ENCODE assay signal across 11 cellular contexts in the genomic region with DNA sequence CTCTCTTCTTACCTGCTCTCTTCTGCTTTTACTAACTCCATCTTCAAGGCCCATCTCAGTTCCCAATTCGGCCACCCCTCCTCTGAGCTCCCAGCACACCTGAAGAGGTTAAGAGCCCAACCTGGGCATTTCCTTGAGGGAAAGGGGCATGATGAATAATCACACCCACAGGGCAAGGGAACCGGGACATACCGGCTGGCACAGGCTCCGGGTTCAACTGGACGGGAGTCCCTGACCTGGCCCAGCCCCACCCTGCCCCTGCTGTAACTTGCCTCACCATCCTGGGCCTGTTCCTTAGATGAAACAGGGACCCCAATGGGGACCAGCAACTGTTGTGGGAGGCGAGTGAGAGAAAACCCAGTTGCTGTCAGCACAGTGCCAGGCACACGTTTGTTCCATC. TPM values are rescaled to one million over a fixed set of nuclear protein-coding genes. Genes with fewer than 3 reads are reported as not detected.
DNase-seq lines count a peak whose midpoint lies in the region; ATAC-seq and TF ChIP-seq lines count a peak whose summit lies in the region.
"Had no signal": no experiment of that assay in that cellular context is flagged by ENCODE, and none has a peak within 500 bp of the region (broad histone marks: within the 10 kb centered on the region; RNA-seq: fewer than 3 reads in every experiment).

No MANE protein-coding gene starts in this region.

- WGBS in H9 (ENCODE audit: extremely low coverage, insufficient read length, low lambda C conversion rate), result no CpG with 5 or more reads among the region's 7 CpGs

- peaks cover 26 to 68% of the 10 kb centered on the region in 2 experiments for H3K4me1 Mint-ChIP-seq in H9
- H3K4me1 Mint-ChIP-seq in central memory CD8-positive, alpha-beta T cell, result peaks cover 19% of the 10 kb centered on the region

- no peak overlapping the region for H3K4ac ChIP-seq in H9 (ENCODE audit: low read depth, low read length)

- DNase-seq in H9 (no peak), osteoblast (ENCODE audit: insufficient read length, low spot score, missing footprints) (peak; percentile 30), iPS-NIHi7 (ENCODE audit: extremely low spot score) (no peak), BE2C (no peak), NAMALWA (ENCODE audit: low spot score) (no peak), DMS 273 (lab: John Stamatoyannopoulos, UW; ENCODE audit: unreplicated experiment) (no peak)
- no peak for DNase-seq in central memory CD8-positive, alpha-beta T cell (ENCODE audit: low spot score in 2 of 2)
- DNase-seq: cerebellar nuclear complex, nephron progenitor cell had no signal

- H3K27me3 ChIP-seq in BLaER1, result no peaks in the 10 kb centered on the region
- no peaks in the 10 kb centered on the region for H3K27me3 ChIP-seq in H9 (ENCODE audit: insufficient read depth, low read length)
- H3K27me3 ChIP-seq in osteoblast (ENCODE audit: insufficient read depth, low read length), result no peaks in the 10 kb centered on the region
- H3K27me3 ChIP-seq in BE2C, result no peaks in the 10 kb centered on the region

- peaks cover under 1% of the 10 kb centered on the region for H3K79me1 ChIP-seq in H9 (ENCODE audit: insufficient read depth, low read depth, low read length, poor library complexity, severe bottlenecking)

- no peak overlapping the region for H4K91ac ChIP-seq in H9 (ENCODE audit: insufficient read length, low read depth, low read length)

- H4K20me1 ChIP-seq in BLaER1, result peaks cover 11% of the 10 kb centered on the region
- H4K20me1 ChIP-seq in H9 (ENCODE audit: control insufficient read depth, insufficient read depth, insufficient read length), result no peaks in the 10 kb centered on the region
- H4K20me1 ChIP-seq in osteoblast (ENCODE audit: insufficient read depth, low read length), result peaks cover 9% of the 10 kb centered on the region

- H2BK120ac ChIP-seq in H9 (ENCODE audit: low read depth, low read length, poor library complexity, severe bottlenecking), result no peak overlapping the region

- H3K4me1 ChIP-seq in BLaER1 (peaks cover 98% of the 10 kb centered on the region), H9 (ENCODE audit: insufficient read depth, low read length) (peaks cover 2% of the 10 kb centered on the region; the same call in 1 of the 2 replicates), osteoblast (ENCODE audit: insufficient read depth, low read length) (peaks cover 8% of the 10 kb centered on the region), BE2C (peaks cover 64% of the 10 kb centered on the region)

- no peak overlapping the region for H3K4me3 Mint-ChIP-seq in H9
- H3K4me3 Mint-ChIP-seq in central memory CD8-positive, alpha-beta T cell, result peak overlapping the region; percentile 70
- H3K4me3 Mint-ChIP-seq: nephron progenitor cell had no signal

- H3K4me2 ChIP-seq in BLaER1 (peak overlapping the region; percentile 91), H9 (ENCODE audit: insufficient read depth, insufficient read length, low read length) (no peak overlapping the region), osteoblast (ENCODE audit: insufficient read depth, low read length) (peak overlapping the region; percentile 83)

- H2AFZ ChIP-seq in H9 (ENCODE audit: low read length) (no peak overlapping the region), osteoblast (ENCODE audit: low read length) (no peak overlapping the region)

- H3K56ac ChIP-seq in H9 (ENCODE audit: insufficient read length, low read depth, low read length), result no peak overlapping the region

- H3K18ac ChIP-seq in H9 (ENCODE audit: insufficient read length, low read depth, low read length), result no peak overlapping the region

- no peaks in the 10 kb centered on the region; the same call in 1 of the 2 replicates for H3K27me3 Mint-ChIP-seq in H9 (ENCODE audit: low read depth)
- H3K27me3 Mint-ChIP-seq in central memory CD8-positive, alpha-beta T cell, result no peaks in the 10 kb centered on the region

- no peak overlapping the region for H4K5ac ChIP-seq in H9 (ENCODE audit: insufficient read length, low read depth, low read length)

- H2BK20ac ChIP-seq in H9 (ENCODE audit: low read depth, low read length, poor library complexity, severe bottlenecking), result no peak overlapping the region

- H3K4me3 ChIP-seq in BLaER1 (peak overlapping the region; percentile 35), osteoblast (ENCODE audit: insufficient read depth, low read length) (peak overlapping the region; percentile 13), BE2C (ENCODE audit: low read depth, low read length) (no peak overlapping the region)

- H2BK5ac ChIP-seq in H9 (ENCODE audit: insufficient read length, low read length), result no peak overlapping the region

- no peaks in the 10 kb centered on the region for H3K36me3 ChIP-seq in BLaER1
- H3K36me3 ChIP-seq in osteoblast (ENCODE audit: insufficient read depth, low read length), result no peaks in the 10 kb centered on the region
- H3K36me3 ChIP-seq in BE2C, result peaks cover 17% of the 10 kb centered on the region

- H3K9ac ChIP-seq in BLaER1, result peak overlapping the region; percentile 59
- H3K9ac ChIP-seq in H9 (ENCODE audit: extremely low read depth, insufficient read length, low read length), result no peak overlapping the region

- no peaks in the 10 kb centered on the region for H3K9me3 Mint-ChIP-seq in H9
- no peaks in the 10 kb centered on the region for H3K9me3 Mint-ChIP-seq in central memory CD8-positive, alpha-beta T cell
- H3K9me3 Mint-ChIP-seq: nephron progenitor cell had no signal

- H2BK15ac ChIP-seq in H9 (ENCODE audit: low read depth, low read length), result no peak overlapping the region

- H2AK5ac ChIP-seq in H9 (ENCODE audit: insufficient read length, low read length), result no peak overlapping the region

- no peak overlapping the region for H2BK12ac ChIP-seq in H9 (ENCODE audit: insufficient read length, low read depth, low read length)

- H3T11ph ChIP-seq in H9 (ENCODE audit: low read length), result no peak overlapping the region

- peak overlapping the region; percentile 86 for H3K27ac ChIP-seq in BLaER1
- H3K27ac ChIP-seq in H9 (ENCODE audit: insufficient read length, low read depth, low read length), result no peak overlapping the region
- no peak overlapping the region for H3K27ac ChIP-seq in osteoblast (ENCODE audit: low read depth, low read length)

- H4K8ac ChIP-seq in H9 (replicated peaks; ENCODE audit: insufficient read length, low read depth, low read length), result no peak overlapping the region

- H3K9me3 ChIP-seq in BLaER1 (no peaks in the 10 kb centered on the region), H9 (ENCODE audit: control insufficient read depth, low read depth, low read length) (no peaks in the 10 kb centered on the region), osteoblast (ENCODE audit: low read depth, low read length) (no peaks in the 10 kb centered on the region), BE2C (no peaks in the 10 kb centered on the region)
- H3K9me3 ChIP-seq: Caco-2 had no signal

- H3K27ac Mint-ChIP-seq in H9, result peak overlapping the region in 2 of 3 experiments; percentile 16 to 96; a peak in 1 of 7 replicates
- H3K27ac Mint-ChIP-seq in central memory CD8-positive, alpha-beta T cell (ENCODE audit: low read depth), result peak overlapping the region; percentile 91
- H3K27ac Mint-ChIP-seq: nephron progenitor cell had no signal

- no peaks in the 10 kb centered on the region for H3K23me2 ChIP-seq in H9 (ENCODE audit: insufficient read length, low read depth, low read length, poor library complexity, severe bottlenecking)

- H3K23ac ChIP-seq in H9 (ENCODE audit: insufficient read length, low read depth, low read length), result no peak overlapping the region

- no peaks in the 10 kb centered on the region; a peak in 1 of 7 replicates for H3K36me3 Mint-ChIP-seq in H9 (ENCODE audit: insufficient read depth in 1 of 3, low read depth in 3 of 3)
- H3K36me3 Mint-ChIP-seq in central memory CD8-positive, alpha-beta T cell (ENCODE audit: insufficient read depth), result peaks cover 2% of the 10 kb centered on the region

- TF ChIP-seq CTCF in H9 (conservative IDR thresholded peaks at IDR 0.05), result no peak
- no peak for TF ChIP-seq CTCF in osteoblast (IDR thresholded peaks at IDR 0.05; ENCODE audit: extremely low read depth, low read depth, low read length)
- no peak for TF ChIP-seq CTCF in BE2C (IDR thresholded peaks at IDR 0.05; ENCODE audit: low read depth, low read length)

- H3K79me2 ChIP-seq in H9 (ENCODE audit: insufficient read depth, low read length) (peaks cover 4% of the 10 kb centered on the region; the same call in 1 of the 2 replicates), osteoblast (ENCODE audit: insufficient read depth, low read length) (peaks cover 33% of the 10 kb centered on the region)

- no peak overlapping the region for H3K14ac ChIP-seq in H9 (ENCODE audit: insufficient read depth, low read length)

- no peak for ATAC-seq in central memory CD8-positive, alpha-beta T cell (replicated peaks; ENCODE audit: extremely low read depth, poor library complexity, severe bottlenecking)

RNA-seq across cellular contexts. Expression of a gene that starts 8.5 kb away (rescaled TPM):
- total RNA-seq in H9 (2021) (33.2 and 36.3 TPM in 2 replicates), osteoblast (3.2 and 3.6 TPM in 2 replicates)
- polyA plus RNA-seq in BE2C (2012; ENCODE audit: insufficient read depth, insufficient read length, low read depth), result 66.5 TPM

RNA-seq across cellular contexts. Expression of a gene that starts 49.4 kb away (rescaled TPM):
- total RNA-seq in H9 (2021) (2.6 and 2.9 TPM in 2 replicates), osteoblast (11.2 and 12.3 TPM in 2 replicates)
- 0.14 TPM for polyA plus RNA-seq in BE2C (2012; ENCODE audit: insufficient read depth, insufficient read length, low read depth)
